In the genomic region with DNA sequence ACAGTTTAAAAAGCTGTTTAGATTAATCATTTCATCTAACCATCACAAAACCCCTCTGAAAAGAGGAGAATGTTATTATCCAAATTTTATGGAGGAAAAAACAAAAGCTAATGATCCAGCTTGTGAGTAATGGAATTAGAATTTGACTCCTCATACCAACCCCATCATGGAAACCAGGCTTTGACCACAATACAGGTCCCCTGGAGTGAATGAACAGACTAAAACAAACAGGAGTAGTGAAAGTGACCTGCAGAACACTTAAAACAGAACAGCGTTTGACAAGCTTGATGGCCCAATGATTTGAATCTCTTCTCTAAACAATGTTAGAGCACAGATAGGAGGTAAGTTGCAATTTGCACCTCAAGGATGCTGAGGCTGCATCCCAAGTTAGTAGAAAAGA, we compare ENCODE assay signal across 1 cellular context.
TF ChIP-seq lines count a peak whose summit lies in the region.

No MANE protein-coding gene starts in this region.

TF ChIP-seq in GM23338, 12 proteins besides CTCF, POLR2A, EP300 and RAD21 (continued from another document):
- TF ChIP-seq, protein P1, sequence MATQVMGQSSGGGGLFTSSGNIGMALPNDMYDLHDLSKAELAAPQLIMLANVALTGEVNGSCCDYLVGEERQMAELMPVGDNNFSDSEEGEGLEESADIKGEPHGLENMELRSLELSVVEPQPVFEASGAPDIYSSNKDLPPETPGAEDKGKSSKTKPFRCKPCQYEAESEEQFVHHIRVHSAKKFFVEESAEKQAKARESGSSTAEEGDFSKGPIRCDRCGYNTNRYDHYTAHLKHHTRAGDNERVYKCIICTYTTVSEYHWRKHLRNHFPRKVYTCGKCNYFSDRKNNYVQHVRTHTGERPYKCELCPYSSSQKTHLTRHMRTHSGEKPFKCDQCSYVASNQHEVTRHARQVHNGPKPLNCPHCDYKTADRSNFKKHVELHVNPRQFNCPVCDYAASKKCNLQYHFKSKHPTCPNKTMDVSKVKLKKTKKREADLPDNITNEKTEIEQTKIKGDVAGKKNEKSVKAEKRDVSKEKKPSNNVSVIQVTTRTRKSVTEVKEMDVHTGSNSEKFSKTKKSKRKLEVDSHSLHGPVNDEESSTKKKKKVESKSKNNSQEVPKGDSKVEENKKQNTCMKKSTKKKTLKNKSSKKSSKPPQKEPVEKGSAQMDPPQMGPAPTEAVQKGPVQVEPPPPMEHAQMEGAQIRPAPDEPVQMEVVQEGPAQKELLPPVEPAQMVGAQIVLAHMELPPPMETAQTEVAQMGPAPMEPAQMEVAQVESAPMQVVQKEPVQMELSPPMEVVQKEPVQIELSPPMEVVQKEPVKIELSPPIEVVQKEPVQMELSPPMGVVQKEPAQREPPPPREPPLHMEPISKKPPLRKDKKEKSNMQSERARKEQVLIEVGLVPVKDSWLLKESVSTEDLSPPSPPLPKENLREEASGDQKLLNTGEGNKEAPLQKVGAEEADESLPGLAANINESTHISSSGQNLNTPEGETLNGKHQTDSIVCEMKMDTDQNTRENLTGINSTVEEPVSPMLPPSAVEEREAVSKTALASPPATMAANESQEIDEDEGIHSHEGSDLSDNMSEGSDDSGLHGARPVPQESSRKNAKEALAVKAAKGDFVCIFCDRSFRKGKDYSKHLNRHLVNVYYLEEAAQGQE (IDR thresholded peaks at IDR 0.05; ENCODE audit: unreplicated experiment), result no peak
- TF ChIP-seq POLR2AphosphoS5 (IDR thresholded peaks at IDR 0.05; ENCODE audit: low read depth), result no peak
- TF ChIP-seq CREB1 (CRISPR knock-in tag; IDR thresholded peaks at IDR 0.05; ENCODE audit: low read depth), result no peak
- TF ChIP-seq ZNF114 (CRISPR knock-in tag; IDR thresholded peaks at IDR 0.05), result no peak
